In the genomic region with DNA sequence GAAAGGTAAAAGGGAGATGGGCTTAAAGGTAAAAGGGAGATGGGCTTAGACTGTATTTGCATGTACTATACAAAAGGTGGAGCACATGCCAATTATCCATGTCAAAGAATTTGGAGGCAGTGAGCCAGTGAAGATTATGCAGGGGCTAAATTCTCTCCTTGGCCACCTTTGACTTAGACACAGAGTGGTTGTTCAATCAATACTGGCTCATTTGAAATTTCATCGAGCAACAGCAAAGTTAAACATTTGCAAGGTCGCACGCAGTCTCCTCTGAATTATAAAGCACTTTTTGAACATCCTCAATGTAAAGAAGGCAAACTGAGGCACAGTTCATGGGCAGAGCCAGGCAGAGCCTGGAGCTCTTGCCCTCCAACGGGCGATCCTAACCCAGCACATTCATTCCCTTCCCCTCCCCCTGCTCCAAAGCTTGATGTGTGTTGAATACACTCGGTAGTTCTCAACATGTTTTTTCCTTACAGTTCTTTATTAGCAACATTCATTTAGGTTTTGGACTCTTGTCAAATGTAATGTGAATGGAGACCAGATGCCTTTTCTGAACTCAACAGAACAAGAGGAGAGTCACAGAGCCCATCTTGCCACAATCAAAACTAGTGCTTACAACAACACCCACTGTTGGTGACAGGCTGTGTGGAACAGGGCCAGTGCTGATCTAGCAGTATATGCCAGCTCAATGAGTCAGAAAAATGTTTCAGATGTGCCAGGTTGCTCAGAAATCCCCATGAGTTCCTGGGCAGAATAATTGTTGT, we compare ENCODE assay signal across 15 cellular contexts.
DNase-seq lines count a peak whose midpoint lies in the region; ATAC-seq, FAIRE-seq and TF ChIP-seq lines count a peak whose summit lies in the region.
"Had no signal": no experiment of that assay in that cellular context is flagged by ENCODE, and none has a peak within 500 bp of the region (broad histone marks: within the 10 kb centered on the region; RNA-seq: fewer than 3 reads in every experiment).

No MANE protein-coding gene starts in this region.

- no peak overlapping the region for H3K4me3 Mint-ChIP-seq in stimulated activated effector memory CD8-positive, alpha-beta T cell treated with anti-CD3 and anti-CD28 coated beads, Interleukin-12 subunit alpha, Interleukin-12 subunit beta, amount 100 ng/mL, for 72 hours
- H3K4me3 Mint-ChIP-seq: activated naive CD4-positive, alpha-beta T cell treated with anti-CD3 and anti-CD28 coated beads, Interleukin-2, amount 50 U/mL, for 24 hours; nephron progenitor cell had no signal

- intact Hi-C loops in adrenal gland (cut with DNase I) (no loop called here), left cardiac atrium (cut with DNase I) (no loop called here)

- 75 to 83% (median 82%) methylated on average over 6 of the region's 6 CpGs for WGBS in adrenal gland, 4 donors

- peak; percentile 78 to 83 for ATAC-seq in left cardiac atrium
- ATAC-seq in stimulated activated effector memory CD8-positive, alpha-beta T cell treated with anti-CD3 and anti-CD28 coated beads, Interleukin-12 subunit alpha, Interleukin-12 subunit beta, amount 100 ng/mL, for 72 hours = peak; percentile 50
- no peak for ATAC-seq in GM21390 (IDR thresholded peaks at IDR 0.05; ENCODE audit: unreplicated experiment)

- no peak for TF ChIP-seq CTCF in adrenal gland (IDR thresholded peaks at IDR 0.05)

- H3K27ac Mint-ChIP-seq in stimulated activated effector memory CD8-positive, alpha-beta T cell treated with anti-CD3 and anti-CD28 coated beads, Interleukin-12 subunit alpha, Interleukin-12 subunit beta, amount 100 ng/mL, for 72 hours = no peak overlapping the region
- H3K27ac Mint-ChIP-seq: activated naive CD4-positive, alpha-beta T cell treated with anti-CD3 and anti-CD28 coated beads, Interleukin-2, amount 50 U/mL, for 24 hours; nephron progenitor cell had no signal

- no peaks in the 10 kb centered on the region for H3K9me3 Mint-ChIP-seq in stimulated activated effector memory CD8-positive, alpha-beta T cell treated with anti-CD3 and anti-CD28 coated beads, Interleukin-12 subunit alpha, Interleukin-12 subunit beta, amount 100 ng/mL, for 72 hours
- H3K9me3 Mint-ChIP-seq: activated naive CD4-positive, alpha-beta T cell treated with anti-CD3 and anti-CD28 coated beads, Interleukin-2, amount 50 U/mL, for 24 hours; nephron progenitor cell had no signal

- H3K4me1 Mint-ChIP-seq in stimulated activated effector memory CD8-positive, alpha-beta T cell treated with anti-CD3 and anti-CD28 coated beads, Interleukin-12 subunit alpha, Interleukin-12 subunit beta, amount 100 ng/mL, for 72 hours = no peaks in the 10 kb centered on the region
- H3K4me1 Mint-ChIP-seq: activated naive CD4-positive, alpha-beta T cell treated with anti-CD3 and anti-CD28 coated beads, Interleukin-2, amount 50 U/mL, for 24 hours; nephron progenitor cell had no signal

- H3K27ac ChIP-seq in adrenal gland = no peak overlapping the region
- H3K27ac ChIP-seq: SJSA1, suprapubic skin had no signal

- no peaks in the 10 kb centered on the region for H3K9me3 ChIP-seq in adrenal gland (replicated peaks in 1 of 3)
- H3K9me3 ChIP-seq: SJSA1, suprapubic skin had no signal

- peak; percentile 63 for FAIRE-seq in HTR-8/SVneo (lab: Jason Lieb, UNC)
- FAIRE-seq: GM18507 had no signal

- no peak overlapping the region for H3K4me3 ChIP-seq in adrenal gland
- H3K4me3 ChIP-seq: SJSA1, suprapubic skin had no signal

- H3K36me3 ChIP-seq in adrenal gland (replicated peaks in 1 of 2) = no peaks in the 10 kb centered on the region
- H3K36me3 ChIP-seq: SJSA1, suprapubic skin had no signal

- H3K4me1 ChIP-seq in adrenal gland (replicated peaks in 1 of 2) = peaks cover 0 to 8% of the 10 kb centered on the region in 2 donors
- H3K4me1 ChIP-seq: SJSA1 had no signal

- no peaks in the 10 kb centered on the region for H3K27me3 ChIP-seq in adrenal gland
- H3K27me3 ChIP-seq: SJSA1, suprapubic skin had no signal

- no peak for TF ChIP-seq POLR2A in adrenal gland (IDR thresholded peaks at IDR 0.05)

- no peaks in the 10 kb centered on the region for H3K36me3 Mint-ChIP-seq in stimulated activated effector memory CD8-positive, alpha-beta T cell treated with anti-CD3 and anti-CD28 coated beads, Interleukin-12 subunit alpha, Interleukin-12 subunit beta, amount 100 ng/mL, for 72 hours
- H3K36me3 Mint-ChIP-seq: activated naive CD4-positive, alpha-beta T cell treated with anti-CD3 and anti-CD28 coated beads, Interleukin-2, amount 50 U/mL, for 24 hours had no signal

- DNase-seq in HTR-8/SVneo (ENCODE audit: insufficient read length, low spot score) = peak; percentile 10
- DNase-seq in adrenal gland = peak; percentile 48 to 81 (median 76)
- DNase-seq in left cardiac atrium = no peak
- DNase-seq in stimulated activated effector memory CD8-positive, alpha-beta T cell treated with anti-CD3 and anti-CD28 coated beads, Interleukin-12 subunit alpha, Interleukin-12 subunit beta, amount 100 ng/mL, for 72 hours (ENCODE audit: low spot score in 2 of 2) = no peak
- no peak for DNase-seq in islet precursor cell
- DNase-seq in NCI-H1417 (lab: John Stamatoyannopoulos, UW) = no peak
- DNase-seq: activated CD4-positive, CD25-positive, alpha-beta regulatory T cell treated with anti-CD3 and anti-CD28 coated beads, Interleukin-2, amount 50 U/mL, for 72 hours; NCI-H2029 treated with DMSO at 0.1 percent for 48 hours; nephron progenitor cell; stimulated activated CD4-positive, alpha-beta T cell treated with anti-CD3 and anti-CD28 coated beads, Interleukin-4, amount 100 ng/mL, for 1 hour had no signal

Comparison
In these comparisons a context has a peak if more than half of its experiments do, and no peak if none do; other contexts are left out.
1. DNase-seq: peak in HTR-8/SVneo (single experiment) and adrenal gland (7 of 7); none in left cardiac atrium (single experiment), stimulated activated effector memory CD8-positive, alpha-beta T cell treated with anti-CD3 and anti-CD28 coated beads, Interleukin-12 subunit alpha, Interleukin-12 subunit beta, amount 100 ng/mL, for 72 hours (0 of 2), islet precursor cell (single experiment) and NCI-H1417 (0 of 3).